In the genomic region with DNA sequence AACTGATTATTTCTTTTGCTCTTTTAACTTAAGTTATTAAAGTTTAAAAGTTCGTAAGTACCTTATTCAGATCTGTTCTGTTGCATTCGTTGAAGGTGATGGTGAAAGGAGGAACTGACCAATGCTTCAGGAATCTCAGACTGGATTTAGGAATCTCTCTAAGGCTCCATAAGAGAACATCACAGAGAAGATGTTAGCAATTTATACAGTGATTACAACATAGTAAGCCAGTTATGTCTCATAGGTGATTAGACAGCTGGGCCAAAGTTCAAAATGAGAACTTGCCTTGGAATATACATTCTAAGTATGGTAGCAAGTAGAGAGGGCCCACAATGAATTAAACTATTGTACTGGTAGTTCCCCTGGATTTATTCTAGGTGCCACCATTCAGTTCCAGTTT, we compare ENCODE assay signal across 10 cellular contexts. TPM values are rescaled to one million over a fixed set of nuclear protein-coding genes. Genes with fewer than 3 reads are reported as not detected.
A peak's percentile ranks its signal among the peaks of the same experiment; 100 is the strongest.
DNase-seq lines count a peak whose midpoint lies in the region; ATAC-seq, FAIRE-seq and TF ChIP-seq lines count a peak whose summit lies in the region.
"Had no signal": no experiment of that assay in that cellular context is flagged by ENCODE, and none has a peak within 500 bp of the region (broad histone marks: within the 10 kb centered on the region; RNA-seq: fewer than 3 reads in every experiment).

No MANE protein-coding gene starts in this region.

- H3K4me1 Mint-ChIP-seq in stimulated activated naive CD8-positive, alpha-beta T cell treated with anti-CD3 and anti-CD28 coated beads, Interleukin-15, Interleukin-2, amounts not matched to agents 100 ng/mL and 50 ng/mL, for 24 hours (ENCODE audit: low read depth): peaks cover 47% of the 10 kb centered on the region
- peaks cover 40% of the 10 kb centered on the region for H3K4me1 Mint-ChIP-seq in T-helper 17 cell

- no peak for FAIRE-seq in GM19239 (lab: Jason Lieb, UNC)

- TF ChIP-seq CTCF in fibroblast of villous mesenchyme (IDR thresholded peaks at IDR 0.05; ENCODE audit: insufficient read depth, low read depth, low read length): no peak
- TF ChIP-seq CTCF in mucosa of descending colon (IDR thresholded peaks at IDR 0.05): no peak

- intact Hi-C loops in mucosa of descending colon (cut with DNase I, micrococcal nuclease): no loop called here

- H3K27me3 Mint-ChIP-seq in stimulated activated naive CD8-positive, alpha-beta T cell treated with anti-CD3 and anti-CD28 coated beads, Interleukin-15, Interleukin-2, amounts not matched to agents 100 ng/mL and 50 ng/mL, for 24 hours: no peaks in the 10 kb centered on the region
- H3K27me3 Mint-ChIP-seq in T-helper 17 cell: no peaks in the 10 kb centered on the region

- no peak overlapping the region for H3K27ac Mint-ChIP-seq in stimulated activated naive CD8-positive, alpha-beta T cell treated with anti-CD3 and anti-CD28 coated beads, Interleukin-15, Interleukin-2, amounts not matched to agents 100 ng/mL and 50 ng/mL, for 24 hours
- H3K27ac Mint-ChIP-seq in T-helper 17 cell: no peak overlapping the region

- H3K4me3 ChIP-seq in fibroblast of villous mesenchyme (ENCODE audit: low read depth, low read length) (no peak overlapping the region), mucosa of descending colon (no peak overlapping the region)
- H3K4me3 ChIP-seq: body of pancreas, SJSA1 had no signal

- H3K4me3 Mint-ChIP-seq in stimulated activated naive CD8-positive, alpha-beta T cell treated with anti-CD3 and anti-CD28 coated beads, Interleukin-15, Interleukin-2, amounts not matched to agents 100 ng/mL and 50 ng/mL, for 24 hours: peak overlapping the region; percentile 72
- peak overlapping the region; percentile 69 for H3K4me3 Mint-ChIP-seq in T-helper 17 cell

- no peak for ATAC-seq in stimulated activated naive CD8-positive, alpha-beta T cell treated with anti-CD3 and anti-CD28 coated beads, Interleukin-15, Interleukin-2, amounts not matched to agents 100 U/mL and 50 U/mL, for 24 hours
- ATAC-seq in T-helper 17 cell (no peak), mucosa of descending colon (no peak)
- ATAC-seq: body of pancreas had no signal

- H3K4me1 ChIP-seq in mucosa of descending colon (ENCODE audit: low read depth): peaks cover 12% of the 10 kb centered on the region

- H3K9me3 ChIP-seq in T-helper 17 cell (ENCODE audit: control insufficient read depth, low read length, poor library complexity, severe bottlenecking) (no peaks in the 10 kb centered on the region), mucosa of descending colon (no peaks in the 10 kb centered on the region)
- H3K9me3 ChIP-seq: body of pancreas, SJSA1 had no signal

- no peaks in the 10 kb centered on the region for H3K36me3 ChIP-seq in mucosa of descending colon (ENCODE audit: low read depth)

- no peak for DNase-seq in stimulated activated naive CD8-positive, alpha-beta T cell treated with anti-CD3 and anti-CD28 coated beads, Interleukin-15, Interleukin-2, amounts not matched to agents 100 U/mL and 50 U/mL, for 24 hours
- DNase-seq in T-helper 17 cell (no peak), fibroblast of villous mesenchyme (ENCODE audit: low read depth) (peak; percentile 72), mucosa of descending colon (no peak), GM19239 (ENCODE audit: insufficient read length, low spot score) (no peak), RPMI8226 (no peak), NCI-H128 (lab: John Stamatoyannopoulos, UW; ENCODE audit: unreplicated experiment) (no peak)

- H3K9me3 Mint-ChIP-seq in stimulated activated naive CD8-positive, alpha-beta T cell treated with anti-CD3 and anti-CD28 coated beads, Interleukin-15, Interleukin-2, amounts not matched to agents 100 ng/mL and 50 ng/mL, for 24 hours: no peaks in the 10 kb centered on the region

- H3K36me3 Mint-ChIP-seq in stimulated activated naive CD8-positive, alpha-beta T cell treated with anti-CD3 and anti-CD28 coated beads, Interleukin-15, Interleukin-2, amounts not matched to agents 100 ng/mL and 50 ng/mL, for 24 hours (ENCODE audit: low read depth): peaks cover 60% of the 10 kb centered on the region
- H3K36me3 Mint-ChIP-seq in T-helper 17 cell (ENCODE audit: low read depth): peaks cover 5% of the 10 kb centered on the region

RNA-seq across cellular contexts. Expression of gene MARS2, which starts 3.2 kb away (rescaled TPM):
- total RNA-seq in T-helper 17 cell: 10 to 100 TPM in 1 of 2 donors, 1 to 10 TPM in 1; 9.0 to 10.5 TPM
- 3.9 and 5.2 TPM in 2 replicates for total RNA-seq in fibroblast of villous mesenchyme
- 10 to 100 TPM in 2 of 3 donors, 1 to 10 TPM in 1; 7.7 to 11.2 (median 10.3) TPM for total RNA-seq in mucosa of descending colon

RNA-seq across cellular contexts. Expression of gene RFTN2, which starts 32.9 kb away (rescaled TPM):
- total RNA-seq in T-helper 17 cell (under 1 TPM in 1 of 2 donors, not detected in 1; 0.05 TPM), fibroblast of villous mesenchyme (4.7 and 6.4 TPM in 2 replicates), mucosa of descending colon (1 to 10 TPM; 1.9 to 5.5 (median 2.0) TPM)
